ENCODE assay signal across 1 cellular context in the genomic region with DNA sequence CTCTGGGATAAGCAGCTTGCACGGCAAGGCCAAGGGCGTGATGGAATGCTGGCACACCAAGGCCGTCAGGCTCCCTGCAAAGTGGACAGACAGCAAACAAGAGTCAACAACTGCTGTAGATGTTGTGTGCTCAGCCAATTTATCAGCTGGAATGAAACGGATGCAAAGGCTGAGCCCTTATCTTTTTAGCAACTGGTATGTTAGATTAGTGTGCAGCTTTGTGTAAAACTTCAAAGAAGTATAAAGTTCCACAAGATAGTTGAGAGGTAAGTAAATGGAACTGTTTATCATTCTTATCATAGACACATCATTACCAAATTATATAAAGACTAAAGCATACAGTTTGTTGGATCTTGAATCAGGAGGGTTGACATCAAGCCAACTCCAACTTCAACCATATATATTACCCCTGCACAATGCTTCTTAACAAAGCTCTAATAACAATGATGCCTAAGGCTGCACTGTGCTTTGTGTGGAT.
TF ChIP-seq lines count a peak whose summit lies in the region.

No MANE protein-coding gene starts in this region.

TF ChIP-seq in HepG2, 621 proteins besides CTCF, POLR2A, EP300 and RAD21 (continued from another document and continues in another):
- TF ChIP-seq ARNT2 (CRISPR knock-in tag; IDR thresholded peaks at IDR 0.05; ENCODE audit: low read depth) (peak; percentile 50; the same call in 1 of the 2 replicates), ATF7 (IDR thresholded peaks at IDR 0.05) (no peak), ATF7 (CRISPR knock-in tag; IDR thresholded peaks at IDR 0.05) (no peak), ZNF136 (CRISPR knock-in tag; IDR thresholded peaks at IDR 0.05; ENCODE audit: low read depth) (no peak; the same call in 1 of the 2 replicates), PREB (CRISPR knock-in tag; IDR thresholded peaks at IDR 0.05) (no peak), BRCA1 (CRISPR knock-in tag; IDR thresholded peaks at IDR 0.05) (no peak), SKI (IDR thresholded peaks at IDR 0.05; ENCODE audit: partially characterized antibody) (peak; percentile 85), GPN1 (CRISPR knock-in tag; IDR thresholded peaks at IDR 0.05; ENCODE audit: borderline replicate concordance) (no peak), IRF1 (CRISPR knock-in tag; IDR thresholded peaks at IDR 0.05; ENCODE audit: low read depth) (no peak), ZNF567 (CRISPR knock-in tag; IDR thresholded peaks at IDR 0.05; ENCODE audit: borderline replicate concordance) (no peak), PPARG (CRISPR knock-in tag; conservative IDR thresholded peaks at IDR 0.05) (peak; percentile 82; the same call in 1 of the 2 replicates), ZNF766 (CRISPR knock-in tag; IDR thresholded peaks at IDR 0.05; ENCODE audit: borderline replicate concordance) (0 out of 2 replicates have a peak, but pooled peaks have one; percentile 41), ZNF253 (CRISPR knock-in tag; IDR thresholded peaks at IDR 0.05; ENCODE audit: borderline replicate concordance) (no peak), LRRFIP1 (CRISPR knock-in tag; conservative IDR thresholded peaks at IDR 0.05) (no peak), ELF1 (CRISPR knock-in tag; IDR thresholded peaks at IDR 0.05) (no peak), ZNF784 (CRISPR knock-in tag; IDR thresholded peaks at IDR 0.05; ENCODE audit: borderline replicate concordance) (no peak), ETV6 (CRISPR knock-in tag; conservative IDR thresholded peaks at IDR 0.05) (no peak), MED1 (CRISPR knock-in tag; IDR thresholded peaks at IDR 0.05) (peak; percentile 88), GMEB1 (CRISPR knock-in tag; IDR thresholded peaks at IDR 0.05; ENCODE audit: borderline replicate concordance) (no peak; the same call in 1 of the 2 replicates), NFE2L2 (IDR thresholded peaks at IDR 0.05; ENCODE audit: low read length) (no peak), ZFP1 (CRISPR knock-in tag; IDR thresholded peaks at IDR 0.05) (no peak), SRF (IDR thresholded peaks at IDR 0.05; ENCODE audit: low read depth, low read length) (no peak), ZNF691 (CRISPR knock-in tag; IDR thresholded peaks at IDR 0.05; ENCODE audit: borderline replicate concordance, low read depth) (no peak), NR2F6 (IDR thresholded peaks at IDR 0.05) (peak; percentile 85), NR2F6 (CRISPR knock-in tag; IDR thresholded peaks at IDR 0.05) (peak; percentile 76), PITX1 (CRISPR knock-in tag; IDR thresholded peaks at IDR 0.05) (peak; percentile 98), TBL1XR1 (IDR thresholded peaks at IDR 0.05; ENCODE audit: borderline replicate concordance, low read length, partially characterized antibody) (peak; percentile 67), RBM22 (optimal IDR thresholded peaks at IDR 0.05; ENCODE audit: low read length) (peak; percentile 3), CENPX (CRISPR knock-in tag; IDR thresholded peaks at IDR 0.05) (no peak)
- TF ChIP-seq, protein P1, sequence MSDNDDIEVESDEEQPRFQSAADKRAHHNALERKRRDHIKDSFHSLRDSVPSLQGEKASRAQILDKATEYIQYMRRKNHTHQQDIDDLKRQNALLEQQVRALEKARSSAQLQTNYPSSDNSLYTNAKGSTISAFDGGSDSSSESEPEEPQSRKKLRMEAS (IDR thresholded peaks at IDR 0.05): no peak
- TF ChIP-seq, protein P2, sequence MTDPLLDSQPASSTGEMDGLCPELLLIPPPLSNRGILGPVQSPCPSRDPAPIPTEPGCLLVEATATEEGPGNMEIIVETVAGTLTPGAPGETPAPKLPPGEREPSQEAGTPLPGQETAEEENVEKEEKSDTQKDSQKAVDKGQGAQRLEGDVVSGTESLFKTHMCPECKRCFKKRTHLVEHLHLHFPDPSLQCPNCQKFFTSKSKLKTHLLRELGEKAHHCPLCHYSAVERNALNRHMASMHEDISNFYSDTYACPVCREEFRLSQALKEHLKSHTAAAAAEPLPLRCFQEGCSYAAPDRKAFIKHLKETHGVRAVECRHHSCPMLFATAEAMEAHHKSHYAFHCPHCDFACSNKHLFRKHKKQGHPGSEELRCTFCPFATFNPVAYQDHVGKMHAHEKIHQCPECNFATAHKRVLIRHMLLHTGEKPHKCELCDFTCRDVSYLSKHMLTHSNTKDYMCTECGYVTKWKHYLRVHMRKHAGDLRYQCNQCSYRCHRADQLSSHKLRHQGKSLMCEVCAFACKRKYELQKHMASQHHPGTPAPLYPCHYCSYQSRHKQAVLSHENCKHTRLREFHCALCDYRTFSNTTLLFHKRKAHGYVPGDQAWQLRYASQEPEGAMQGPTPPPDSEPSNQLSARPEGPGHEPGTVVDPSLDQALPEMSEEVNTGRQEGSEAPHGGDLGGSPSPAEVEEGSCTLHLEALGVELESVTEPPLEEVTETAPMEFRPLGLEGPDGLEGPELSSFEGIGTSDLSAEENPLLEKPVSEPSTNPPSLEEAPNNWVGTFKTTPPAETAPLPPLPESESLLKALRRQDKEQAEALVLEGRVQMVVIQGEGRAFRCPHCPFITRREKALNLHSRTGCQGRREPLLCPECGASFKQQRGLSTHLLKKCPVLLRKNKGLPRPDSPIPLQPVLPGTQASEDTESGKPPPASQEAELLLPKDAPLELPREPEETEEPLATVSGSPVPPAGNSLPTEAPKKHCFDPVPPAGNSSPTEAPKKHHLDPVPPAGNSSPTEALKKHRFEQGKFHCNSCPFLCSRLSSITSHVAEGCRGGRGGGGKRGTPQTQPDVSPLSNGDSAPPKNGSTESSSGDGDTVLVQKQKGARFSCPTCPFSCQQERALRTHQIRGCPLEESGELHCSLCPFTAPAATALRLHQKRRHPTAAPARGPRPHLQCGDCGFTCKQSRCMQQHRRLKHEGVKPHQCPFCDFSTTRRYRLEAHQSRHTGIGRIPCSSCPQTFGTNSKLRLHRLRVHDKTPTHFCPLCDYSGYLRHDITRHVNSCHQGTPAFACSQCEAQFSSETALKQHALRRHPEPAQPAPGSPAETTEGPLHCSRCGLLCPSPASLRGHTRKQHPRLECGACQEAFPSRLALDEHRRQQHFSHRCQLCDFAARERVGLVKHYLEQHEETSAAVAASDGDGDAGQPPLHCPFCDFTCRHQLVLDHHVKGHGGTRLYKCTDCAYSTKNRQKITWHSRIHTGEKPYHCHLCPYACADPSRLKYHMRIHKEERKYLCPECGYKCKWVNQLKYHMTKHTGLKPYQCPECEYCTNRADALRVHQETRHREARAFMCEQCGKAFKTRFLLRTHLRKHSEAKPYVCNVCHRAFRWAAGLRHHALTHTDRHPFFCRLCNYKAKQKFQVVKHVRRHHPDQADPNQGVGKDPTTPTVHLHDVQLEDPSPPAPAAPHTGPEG (CRISPR knock-in tag; IDR thresholded peaks at IDR 0.05): no peak
- TF ChIP-seq, protein P3, sequence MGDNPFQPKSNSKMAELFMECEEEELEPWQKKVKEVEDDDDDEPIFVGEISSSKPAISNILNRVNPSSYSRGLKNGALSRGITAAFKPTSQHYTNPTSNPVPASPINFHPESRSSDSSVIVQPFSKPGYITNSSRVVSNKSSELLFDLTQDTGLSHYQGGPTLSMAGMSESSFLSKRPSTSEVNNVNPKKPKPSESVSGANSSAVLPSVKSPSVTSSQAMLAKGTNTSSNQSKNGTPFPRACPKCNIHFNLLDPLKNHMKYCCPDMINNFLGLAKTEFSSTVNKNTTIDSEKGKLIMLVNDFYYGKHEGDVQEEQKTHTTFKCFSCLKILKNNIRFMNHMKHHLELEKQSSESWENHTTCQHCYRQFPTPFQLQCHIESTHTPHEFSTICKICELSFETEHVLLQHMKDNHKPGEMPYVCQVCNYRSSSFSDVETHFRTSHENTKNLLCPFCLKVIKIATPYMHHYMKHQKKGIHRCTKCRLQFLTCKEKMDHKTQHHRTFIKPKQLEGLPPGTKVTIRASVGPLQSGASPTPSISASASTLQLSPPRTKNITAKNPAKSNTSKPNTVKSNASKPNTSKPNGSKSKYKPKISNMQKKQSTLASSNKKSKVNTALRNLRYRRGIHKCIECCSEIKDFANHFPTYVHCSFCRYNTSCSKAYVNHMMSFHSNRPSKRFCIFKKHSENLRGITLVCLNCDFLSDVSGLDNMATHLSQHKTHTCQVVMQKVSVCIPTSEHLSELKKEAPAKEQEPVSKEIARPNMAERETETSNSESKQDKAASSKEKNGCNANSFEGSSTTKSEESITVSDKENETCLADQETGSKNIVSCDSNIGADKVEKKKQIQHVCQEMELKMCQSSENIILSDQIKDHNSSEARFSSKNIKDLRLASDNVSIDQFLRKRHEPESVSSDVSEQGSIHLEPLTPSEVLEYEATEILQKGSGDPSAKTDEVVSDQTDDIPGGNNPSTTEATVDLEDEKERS (CRISPR knock-in tag; IDR thresholded peaks at IDR 0.05): no peak
- TF ChIP-seq, protein P4, sequence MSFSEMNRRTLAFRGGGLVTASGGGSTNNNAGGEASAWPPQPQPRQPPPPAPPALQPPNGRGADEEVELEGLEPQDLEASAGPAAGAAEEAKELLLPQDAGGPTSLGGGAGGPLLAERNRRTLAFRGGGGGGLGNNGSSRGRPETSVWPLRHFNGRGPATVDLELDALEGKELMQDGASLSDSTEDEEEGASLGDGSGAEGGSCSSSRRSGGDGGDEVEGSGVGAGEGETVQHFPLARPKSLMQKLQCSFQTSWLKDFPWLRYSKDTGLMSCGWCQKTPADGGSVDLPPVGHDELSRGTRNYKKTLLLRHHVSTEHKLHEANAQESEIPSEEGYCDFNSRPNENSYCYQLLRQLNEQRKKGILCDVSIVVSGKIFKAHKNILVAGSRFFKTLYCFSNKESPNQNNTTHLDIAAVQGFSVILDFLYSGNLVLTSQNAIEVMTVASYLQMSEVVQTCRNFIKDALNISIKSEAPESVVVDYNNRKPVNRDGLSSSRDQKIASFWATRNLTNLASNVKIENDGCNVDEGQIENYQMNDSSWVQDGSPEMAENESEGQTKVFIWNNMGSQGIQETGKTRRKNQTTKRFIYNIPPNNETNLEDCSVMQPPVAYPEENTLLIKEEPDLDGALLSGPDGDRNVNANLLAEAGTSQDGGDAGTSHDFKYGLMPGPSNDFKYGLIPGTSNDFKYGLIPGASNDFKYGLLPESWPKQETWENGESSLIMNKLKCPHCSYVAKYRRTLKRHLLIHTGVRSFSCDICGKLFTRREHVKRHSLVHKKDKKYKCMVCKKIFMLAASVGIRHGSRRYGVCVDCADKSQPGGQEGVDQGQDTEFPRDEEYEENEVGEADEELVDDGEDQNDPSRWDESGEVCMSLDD (CRISPR knock-in tag; IDR thresholded peaks at IDR 0.05; ENCODE audit: borderline replicate concordance): no peak
